1 cellular context compared by ENCODE assay signal in the genomic region with DNA sequence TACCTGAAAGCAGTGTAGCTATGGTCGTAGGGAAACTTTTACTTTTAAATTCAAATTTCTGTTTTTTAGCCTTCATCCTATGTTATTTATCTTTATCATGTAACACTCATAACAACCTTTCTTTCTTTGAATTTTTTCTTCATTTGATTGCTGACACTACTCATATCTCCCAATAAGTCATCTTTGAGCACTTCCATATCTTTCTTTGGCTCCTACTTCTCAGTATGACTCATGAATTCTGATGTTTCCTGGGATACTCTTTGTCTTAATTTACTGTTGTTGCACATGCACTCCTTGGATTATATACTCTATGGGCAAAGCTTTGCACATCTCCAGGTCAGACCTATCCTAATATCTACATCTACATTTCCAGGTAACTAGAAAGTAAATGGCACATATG.
TF ChIP-seq lines count a peak whose summit lies in the region.

No MANE protein-coding gene starts in this region.

TF ChIP-seq in K562, 482 proteins besides CTCF, POLR2A, EP300 and RAD21 (continued from another document):
- TF ChIP-seq C11orf30 (IDR thresholded peaks at IDR 0.05; ENCODE audit: low read depth) (0 out of 2 replicates have a peak, but pooled peaks have one; percentile 13), NFE2 (IDR thresholded peaks at IDR 0.05; ENCODE audit: low read depth) (peak; percentile 34; the same call in 1 of the 2 replicates), SAFB (IDR thresholded peaks at IDR 0.05; ENCODE audit: borderline replicate concordance, low read depth, low read length) (no peak), MTF1 (CRISPR knock-in tag; IDR thresholded peaks at IDR 0.05; ENCODE audit: borderline replicate concordance) (no peak), DNMT1 (IDR thresholded peaks at IDR 0.05) (no peak), ZNF764 (CRISPR knock-in tag; IDR thresholded peaks at IDR 0.05; ENCODE audit: low read depth) (no peak), MEIS2 (IDR thresholded peaks at IDR 0.05; ENCODE audit: partially characterized antibody) (peak; percentile 17), SMARCE1 (IDR thresholded peaks at IDR 0.05) (0 out of 2 replicates have a peak, but pooled peaks have one; percentile 36), GATAD2A (IDR thresholded peaks at IDR 0.05) (no peak), ZNF644 (tag; IDR thresholded peaks at IDR 0.05; ENCODE audit: low read depth) (no peak), FOSL1 (tag; conservative IDR thresholded peaks at IDR 0.05) (peak; percentile 62), SMARCA4 (IDR thresholded peaks at IDR 0.05) (peak; percentile 34; the same call in 1 of the 2 replicates)
- TF ChIP-seq, protein P1, sequence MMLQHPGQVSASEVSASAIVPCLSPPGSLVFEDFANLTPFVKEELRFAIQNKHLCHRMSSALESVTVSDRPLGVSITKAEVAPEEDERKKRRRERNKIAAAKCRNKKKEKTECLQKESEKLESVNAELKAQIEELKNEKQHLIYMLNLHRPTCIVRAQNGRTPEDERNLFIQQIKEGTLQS (IDR thresholded peaks at IDR 0.05) = peak; percentile 58
- TF ChIP-seq, protein P1 (CRISPR knock-in tag; conservative IDR thresholded peaks at IDR 0.05) = no peak
- TF ChIP-seq, protein P2, sequence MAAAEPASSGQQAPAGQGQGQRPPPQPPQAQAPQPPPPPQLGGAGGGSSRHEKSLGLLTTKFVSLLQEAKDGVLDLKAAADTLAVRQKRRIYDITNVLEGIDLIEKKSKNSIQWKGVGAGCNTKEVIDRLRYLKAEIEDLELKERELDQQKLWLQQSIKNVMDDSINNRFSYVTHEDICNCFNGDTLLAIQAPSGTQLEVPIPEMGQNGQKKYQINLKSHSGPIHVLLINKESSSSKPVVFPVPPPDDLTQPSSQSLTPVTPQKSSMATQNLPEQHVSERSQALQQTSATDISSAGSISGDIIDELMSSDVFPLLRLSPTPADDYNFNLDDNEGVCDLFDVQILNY (CRISPR knock-in tag; IDR thresholded peaks at IDR 0.05) = no peak
